19 cellular contexts compared by ENCODE assay signal in genomic region chr6:8335896-8336295, GRCh38.
DNase-seq lines count a peak whose midpoint lies in the region; ATAC-seq and TF ChIP-seq lines count a peak whose summit lies in the region.
"Had no signal": no experiment of that assay in that cellular context is flagged by ENCODE, and none has a peak within 500 bp of the region (broad histone marks: within the 10 kb centered on the region; RNA-seq: fewer than 3 reads in every experiment).

No MANE protein-coding gene starts in this region.

- no peak overlapping the region for H3K9ac ChIP-seq in PC-3 (ENCODE audit: low read length)

- WGBS in hepatocyte (ENCODE audit: low lambda C conversion rate, missing lambda C conversion rate): 85% methylated on average over 7 of the region's 7 CpGs

- no peak for ATAC-seq in PC-3
- no peak for ATAC-seq in GM18498 (IDR thresholded peaks at IDR 0.05; ENCODE audit: unreplicated experiment)
- ATAC-seq in CD8-positive, alpha-beta T cell: no peak
- no peak for ATAC-seq in SK-N-SH treated with all-trans-retinoic acid at 6 μM for 48 hours
- ATAC-seq: HCT116, HepG2 had no signal

- H3K27ac Mint-ChIP-seq in CD8-positive, alpha-beta T cell: no peak overlapping the region
- H3K27ac Mint-ChIP-seq: CD4-positive, alpha-beta T cell; HFFc6; IgD-negative memory B cell had no signal

- H3K36me3 ChIP-seq in PC-3 (ENCODE audit: low read depth, low read length) (no peaks in the 10 kb centered on the region), hepatocyte (replicated peaks; ENCODE audit: insufficient read depth, low read depth) (no peaks in the 10 kb centered on the region)
- H3K36me3 ChIP-seq in CD8-positive, alpha-beta T cell (ENCODE audit: insufficient read depth, low read length): no peaks in the 10 kb centered on the region

- no peak overlapping the region for H3K4me3 Mint-ChIP-seq in CD8-positive, alpha-beta T cell
- H3K4me3 Mint-ChIP-seq: CD4-positive, alpha-beta T cell; HFFc6; IgD-negative memory B cell had no signal

- H2AFZ ChIP-seq in PC-3 (ENCODE audit: low read length): no peak overlapping the region
- no peak overlapping the region for H2AFZ ChIP-seq in hepatocyte

- intact Hi-C loops in PC-3 (cut with micrococcal nuclease): no loop called here
- intact Hi-C loops in CD8-positive, alpha-beta T cell (cut with DNase I, micrococcal nuclease): no loop called here

- no peaks in the 10 kb centered on the region for H4K20me1 ChIP-seq in PC-3 (ENCODE audit: low read length)
- no peaks in the 10 kb centered on the region for H4K20me1 ChIP-seq in hepatocyte (ENCODE audit: insufficient read depth, poor library complexity, severe bottlenecking)

- DNase-seq in Daoy (ENCODE audit: low read depth) (peak; percentile 15), PC-3 (peak; percentile 39), hepatocyte (ENCODE audit: low spot score) (peak; percentile 16), renal cortical epithelial cell (ENCODE audit: low read depth) (peak; percentile 15)
- DNase-seq in CD8-positive, alpha-beta T cell: no peak
- DNase-seq: AML-193; Calu3; CD4-positive, alpha-beta T cell; GDM1; GOT3; H7; HFFc6; KG1 had no signal

- no peaks in the 10 kb centered on the region for H3K4me1 ChIP-seq in PC-3 (ENCODE audit: insufficient read depth, low read length)
- no peaks in the 10 kb centered on the region for H3K4me1 ChIP-seq in hepatocyte (ENCODE audit: insufficient read depth)
- no peaks in the 10 kb centered on the region for H3K4me1 ChIP-seq in CD8-positive, alpha-beta T cell (ENCODE audit: insufficient read depth, low read length)

- H3K4me2 ChIP-seq in PC-3 (ENCODE audit: low read length): no peak overlapping the region
- H3K4me2 ChIP-seq in hepatocyte: no peak overlapping the region

- no TSS peak for BruUV-seq in PC-3 (replicated peaks; lab: Mats Ljungman, UMichigan)

- H3K9me3 Mint-ChIP-seq in CD8-positive, alpha-beta T cell: no peaks in the 10 kb centered on the region
- H3K9me3 Mint-ChIP-seq: CD4-positive, alpha-beta T cell; HFFc6; IgD-negative memory B cell had no signal

- no peaks in the 10 kb centered on the region for H3K36me3 Mint-ChIP-seq in CD8-positive, alpha-beta T cell
- H3K36me3 Mint-ChIP-seq: IgD-negative memory B cell had no signal

- H3K4me1 Mint-ChIP-seq in CD8-positive, alpha-beta T cell (ENCODE audit: low read depth): no peaks in the 10 kb centered on the region
- H3K4me1 Mint-ChIP-seq: IgD-negative memory B cell had no signal

- H3K9me3 ChIP-seq in PC-3 (ENCODE audit: low read length): no peaks in the 10 kb centered on the region
- no peaks in the 10 kb centered on the region for H3K9me3 ChIP-seq in hepatocyte (ENCODE audit: low read depth)
- H3K9me3 ChIP-seq in CD8-positive, alpha-beta T cell (ENCODE audit: low read length): no peaks in the 10 kb centered on the region

- no peaks in the 10 kb centered on the region for H3K27me3 Mint-ChIP-seq in CD8-positive, alpha-beta T cell (ENCODE audit: low read depth)
- H3K27me3 Mint-ChIP-seq: CD4-positive, alpha-beta T cell; IgD-negative memory B cell had no signal

- H3K27me3 ChIP-seq in PC-3 (ENCODE audit: low read length): peaks cover 10% of the 10 kb centered on the region; the same call in 1 of the 2 replicates
- no peaks in the 10 kb centered on the region for H3K27me3 ChIP-seq in hepatocyte
- no peaks in the 10 kb centered on the region for H3K27me3 ChIP-seq in CD8-positive, alpha-beta T cell (ENCODE audit: insufficient read depth, low read length)

- H3F3A ChIP-seq in PC-3 (ENCODE audit: low read length, unreplicated experiment): no peaks in the 10 kb centered on the region

- TF ChIP-seq CTCF in PC-3 (conservative IDR thresholded peaks at IDR 0.05; ENCODE audit: low read depth, low read length) (no peak), hepatocyte (IDR thresholded peaks at IDR 0.05; ENCODE audit: poor library complexity) (no peak)
- TF ChIP-seq CTCF in CD8-positive, alpha-beta T cell (IDR thresholded peaks at IDR 0.05): no peak

- no peak overlapping the region for H3K27ac ChIP-seq in PC-3 (ENCODE audit: low read length)
- H3K27ac ChIP-seq in hepatocyte: no peak overlapping the region
- H3K27ac ChIP-seq in CD8-positive, alpha-beta T cell (ENCODE audit: low read depth, low read length): no peak overlapping the region
- H3K27ac ChIP-seq: C4-2B had no signal

- CTCF ChIA-PET in PC-3 (lab: Charles Lee): no interaction called here
- CTCF ChIA-PET in CD8-positive, alpha-beta T cell (lab: Charles Lee): no interaction called here

- no peaks in the 10 kb centered on the region for H3K9me2 ChIP-seq in PC-3 (replicated peaks; ENCODE audit: low read length)
- H3K9me2 ChIP-seq in hepatocyte (replicated peaks; ENCODE audit: insufficient read depth): no peaks in the 10 kb centered on the region

- no peaks in the 10 kb centered on the region for H3K79me2 ChIP-seq in PC-3 (ENCODE audit: low read length)
- no peaks in the 10 kb centered on the region for H3K79me2 ChIP-seq in hepatocyte

- POLR2A ChIA-PET in PC-3 (lab: Charles Lee; ENCODE audit: unreplicated experiment): no interaction called here
- POLR2A ChIA-PET in CD8-positive, alpha-beta T cell (lab: Charles Lee): no interaction called here

- H3K4me3 ChIP-seq in PC-3 (ENCODE audit: low read length) (no peak overlapping the region), hepatocyte (no peak overlapping the region)
- H3K4me3 ChIP-seq in CD8-positive, alpha-beta T cell (ENCODE audit: low read depth, low read length): no peak overlapping the region

TF ChIP-seq in SK-N-SH treated with all-trans-retinoic acid at 6 μM for 48 hours, 23 proteins besides CTCF, POLR2A, EP300 and RAD21 (continues in another document):
- TF ChIP-seq ZNF70 (CRISPR knock-in tag; IDR thresholded peaks at IDR 0.05) (no peak), ESRRG (CRISPR knock-in tag; IDR thresholded peaks at IDR 0.05) (no peak), GLIS3 (CRISPR knock-in tag; IDR thresholded peaks at IDR 0.05) (no peak), CREB5 (CRISPR knock-in tag; IDR thresholded peaks at IDR 0.05; ENCODE audit: low read depth) (no peak), CSRNP3 (CRISPR knock-in tag; IDR thresholded peaks at IDR 0.05) (no peak), ZFP30 (CRISPR knock-in tag; IDR thresholded peaks at IDR 0.05) (no peak), TCF4 (CRISPR knock-in tag; IDR thresholded peaks at IDR 0.05; ENCODE audit: borderline replicate concordance) (no peak), ZNF565 (CRISPR knock-in tag; conservative IDR thresholded peaks at IDR 0.05; ENCODE audit: low read depth) (no peak), PPARA (CRISPR knock-in tag; IDR thresholded peaks at IDR 0.05; ENCODE audit: borderline replicate concordance) (no peak), ZFP3 (CRISPR knock-in tag; IDR thresholded peaks at IDR 0.05) (no peak)
- TF ChIP-seq, protein P1, sequence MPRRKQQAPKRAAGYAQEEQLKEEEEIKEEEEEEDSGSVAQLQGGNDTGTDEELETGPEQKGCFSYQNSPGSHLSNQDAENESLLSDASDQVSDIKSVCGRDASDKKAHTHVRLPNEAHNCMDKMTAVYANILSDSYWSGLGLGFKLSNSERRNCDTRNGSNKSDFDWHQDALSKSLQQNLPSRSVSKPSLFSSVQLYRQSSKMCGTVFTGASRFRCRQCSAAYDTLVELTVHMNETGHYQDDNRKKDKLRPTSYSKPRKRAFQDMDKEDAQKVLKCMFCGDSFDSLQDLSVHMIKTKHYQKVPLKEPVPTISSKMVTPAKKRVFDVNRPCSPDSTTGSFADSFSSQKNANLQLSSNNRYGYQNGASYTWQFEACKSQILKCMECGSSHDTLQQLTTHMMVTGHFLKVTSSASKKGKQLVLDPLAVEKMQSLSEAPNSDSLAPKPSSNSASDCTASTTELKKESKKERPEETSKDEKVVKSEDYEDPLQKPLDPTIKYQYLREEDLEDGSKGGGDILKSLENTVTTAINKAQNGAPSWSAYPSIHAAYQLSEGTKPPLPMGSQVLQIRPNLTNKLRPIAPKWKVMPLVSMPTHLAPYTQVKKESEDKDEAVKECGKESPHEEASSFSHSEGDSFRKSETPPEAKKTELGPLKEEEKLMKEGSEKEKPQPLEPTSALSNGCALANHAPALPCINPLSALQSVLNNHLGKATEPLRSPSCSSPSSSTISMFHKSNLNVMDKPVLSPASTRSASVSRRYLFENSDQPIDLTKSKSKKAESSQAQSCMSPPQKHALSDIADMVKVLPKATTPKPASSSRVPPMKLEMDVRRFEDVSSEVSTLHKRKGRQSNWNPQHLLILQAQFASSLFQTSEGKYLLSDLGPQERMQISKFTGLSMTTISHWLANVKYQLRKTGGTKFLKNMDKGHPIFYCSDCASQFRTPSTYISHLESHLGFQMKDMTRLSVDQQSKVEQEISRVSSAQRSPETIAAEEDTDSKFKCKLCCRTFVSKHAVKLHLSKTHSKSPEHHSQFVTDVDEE (CRISPR knock-in tag; IDR thresholded peaks at IDR 0.05): no peak

Comparison
In these comparisons a context has a peak if more than half of its experiments do, and no peak if none do; other contexts are left out.
1. DNase-seq: peak in Daoy (single experiment), PC-3 (single experiment), hepatocyte (single experiment) and renal cortical epithelial cell (single experiment); none in CD8-positive, alpha-beta T cell (0 of 7).